Comparison of ENCODE assay signal across 8 cellular contexts in the genomic region with DNA sequence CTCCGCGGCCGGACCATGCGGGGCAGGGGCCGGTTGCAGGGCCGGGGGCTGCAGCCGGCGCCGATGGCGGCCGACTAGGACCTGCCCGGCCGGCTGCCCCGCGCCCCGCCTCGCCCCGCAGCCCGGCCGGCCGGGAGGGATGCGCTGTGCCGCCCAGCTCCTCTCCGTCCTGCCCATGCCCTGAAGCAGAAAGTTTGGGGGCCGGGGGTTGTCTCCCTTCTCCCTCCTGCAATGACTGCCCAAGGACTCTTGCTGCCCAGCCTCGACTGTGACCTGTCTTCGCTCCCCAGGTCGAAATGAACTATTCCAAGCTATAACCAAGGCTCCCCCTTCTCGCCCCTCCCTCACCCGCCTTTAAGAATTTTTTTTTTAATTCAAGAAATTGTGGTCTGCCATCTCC. TPM values are rescaled to one million over a fixed set of nuclear protein-coding genes. Genes with fewer than 3 reads are reported as not detected.
DNase-seq lines count a peak whose midpoint lies in the region; ATAC-seq and TF ChIP-seq lines count a peak whose summit lies in the region.

No MANE protein-coding gene starts in this region.

- H3K27ac ChIP-seq in Panc1 (ENCODE audit: low read length) (no peak overlapping the region), esophagus muscularis mucosa (replicated peaks in 1 of 4) (peak overlapping the region in 2 of 4 donors; percentile 28 to 64)

- intact Hi-C loops in Panc1 (cut with micrococcal nuclease; ENCODE audit: unreplicated experiment), result loop anchor here (5.0 kb wide), 1 partner anchor 106 kb away; the partner anchor contains the start of gene RBBP5
- intact Hi-C loops in esophagus muscularis mucosa (cut with DNase I), result loop anchor here (2.0 kb wide), 1 partner anchor 23 kb away; no protein-coding TSS in a partner anchor

- DNase-seq in NCI-H82 (lab: John Stamatoyannopoulos, UW) (peak; percentile 63), NCI-H82 treated with DMSO at 0.1 percent for 48 hours (lab: John Stamatoyannopoulos, UW; ENCODE audit: unreplicated experiment) (no peak), Panc1 (ENCODE audit: low read depth, low spot score) (no peak), esophagus muscularis mucosa (ENCODE audit: extremely low spot score) (no peak), progenitor cell of endocrine pancreas (ENCODE audit: low spot score, unreplicated experiment) (no peak), cerebellar nuclear complex (lab: John Stamatoyannopoulos, UW) (no peak)

- CTCF ChIA-PET in Panc1 (lab: Charles Lee), result interaction anchor here (0.7 to 3.0 kb wide), 3 partner anchors 27 to 126 kb away, joined by 3 to 28 read pairs (median 4); no protein-coding TSS in a partner anchor

- no peaks in the 10 kb centered on the region for H3K9me3 ChIP-seq in Panc1 (ENCODE audit: control insufficient read depth, insufficient read depth, low read depth, low read length)
- no peaks in the 10 kb centered on the region for H3K9me3 ChIP-seq in esophagus muscularis mucosa

- H3K36me3 Mint-ChIP-seq in progenitor cell of endocrine pancreas (ENCODE audit: insufficient read depth), result no peaks in the 10 kb centered on the region

- H3K4me3 Mint-ChIP-seq in progenitor cell of endocrine pancreas (ENCODE audit: low read depth), result peak overlapping the region; percentile 81

- no peak for TF ChIP-seq EP300 in esophagus muscularis mucosa (IDR thresholded peaks at IDR 0.05)

- in situ Hi-C loops in Panc1 (cut with HindIII; ENCODE audit: low pct_unique_long_range_greater_than_20kb, low sequenced_read_pairs), result no loop called here

- H3K4me1 ChIP-seq in Panc1 (ENCODE audit: control insufficient read depth, insufficient read depth, low read length) (peaks cover 9% of the 10 kb centered on the region), esophagus muscularis mucosa (peaks cover 19 to 40% (median 35%) of the 10 kb centered on the region in 4 donors)

- peak overlapping the region; percentile 29 for H3K27ac Mint-ChIP-seq in progenitor cell of endocrine pancreas

- peak overlapping the region; percentile 59 to 70 for H3K4me3 ChIP-seq in Panc1 (ENCODE audit: low read depth in 2 of 2, low read length in 2 of 2)
- H3K4me3 ChIP-seq in esophagus muscularis mucosa, result peak overlapping the region; percentile 60 to 81 (median 65)

- ATAC-seq in Panc1, result peak; percentile 77
- no peak for ATAC-seq in HG02623 (IDR thresholded peaks at IDR 0.05; ENCODE audit: unreplicated experiment)
- ATAC-seq in GM18858 (IDR thresholded peaks at IDR 0.05; ENCODE audit: unreplicated experiment), result no peak

- BruUV-seq in Panc1 (replicated peaks; lab: Mats Ljungman, UMichigan), result no TSS peak

- TF ChIP-seq CTCF in Panc1 (IDR thresholded peaks at IDR 0.05) (no peak), esophagus muscularis mucosa (IDR thresholded peaks at IDR 0.05) (no peak), progenitor cell of endocrine pancreas (IDR thresholded peaks at IDR 0.05; ENCODE audit: unreplicated experiment) (no peak)

- peaks cover 13% of the 10 kb centered on the region for H3K4me1 Mint-ChIP-seq in progenitor cell of endocrine pancreas (ENCODE audit: low read depth)

- H3K27me3 ChIP-seq in Panc1 (ENCODE audit: control insufficient read depth, insufficient read depth, low read length), result no peaks in the 10 kb centered on the region; the same call in 1 of the 2 replicates
- no peaks in the 10 kb centered on the region for H3K27me3 ChIP-seq in esophagus muscularis mucosa

- H3K27me3 Mint-ChIP-seq in progenitor cell of endocrine pancreas, result peaks cover 47% of the 10 kb centered on the region

- POLR2A ChIA-PET in Panc1 (lab: Charles Lee), result interaction anchor here (0.6 kb wide), 1 partner anchor 55 kb away, joined by 11 read pairs; no protein-coding TSS in a partner anchor

- no peaks in the 10 kb centered on the region for H3K9me3 Mint-ChIP-seq in progenitor cell of endocrine pancreas (ENCODE audit: low read depth)

- WGBS in esophagus muscularis mucosa, result under 1% methylated on average over 8 of the region's 30 CpGs

- no peak for TF ChIP-seq POLR2A in esophagus muscularis mucosa (IDR thresholded peaks at IDR 0.05; ENCODE audit: low read depth)

- H3K36me3 ChIP-seq in Panc1 (ENCODE audit: control insufficient read depth, insufficient read depth, low read length) (no peaks in the 10 kb centered on the region), esophagus muscularis mucosa (no peaks in the 10 kb centered on the region)

RNA-seq across cellular contexts. Expression of gene TMCC2, which starts 0.3 kb away (rescaled TPM):
- total RNA-seq in Panc1 (2021; ENCODE audit: unreplicated experiment) (3.1 TPM), esophagus muscularis mucosa (1 to 10 TPM; 4.1 to 8.2 (median 5.9) TPM), progenitor cell of endocrine pancreas (4.6 and 5.0 TPM in 2 replicates)
- 4.6 TPM for polyA plus RNA-seq in Panc1 (2012; ENCODE audit: insufficient read length)

RNA-seq across cellular contexts. Expression of gene DSTYK, which starts 16.6 kb away (rescaled TPM):
- total RNA-seq in Panc1 (2021; ENCODE audit: unreplicated experiment), result 11.3 TPM
- 6.3 TPM for polyA plus RNA-seq in Panc1 (2012; ENCODE audit: insufficient read length)
- 10 to 100 TPM; 12.0 to 16.1 (median 13.9) TPM for total RNA-seq in esophagus muscularis mucosa
- 10.4 and 11.0 TPM in 2 replicates for total RNA-seq in progenitor cell of endocrine pancreas
